ENCODE assay signal across 8 cellular contexts in the genomic region with DNA sequence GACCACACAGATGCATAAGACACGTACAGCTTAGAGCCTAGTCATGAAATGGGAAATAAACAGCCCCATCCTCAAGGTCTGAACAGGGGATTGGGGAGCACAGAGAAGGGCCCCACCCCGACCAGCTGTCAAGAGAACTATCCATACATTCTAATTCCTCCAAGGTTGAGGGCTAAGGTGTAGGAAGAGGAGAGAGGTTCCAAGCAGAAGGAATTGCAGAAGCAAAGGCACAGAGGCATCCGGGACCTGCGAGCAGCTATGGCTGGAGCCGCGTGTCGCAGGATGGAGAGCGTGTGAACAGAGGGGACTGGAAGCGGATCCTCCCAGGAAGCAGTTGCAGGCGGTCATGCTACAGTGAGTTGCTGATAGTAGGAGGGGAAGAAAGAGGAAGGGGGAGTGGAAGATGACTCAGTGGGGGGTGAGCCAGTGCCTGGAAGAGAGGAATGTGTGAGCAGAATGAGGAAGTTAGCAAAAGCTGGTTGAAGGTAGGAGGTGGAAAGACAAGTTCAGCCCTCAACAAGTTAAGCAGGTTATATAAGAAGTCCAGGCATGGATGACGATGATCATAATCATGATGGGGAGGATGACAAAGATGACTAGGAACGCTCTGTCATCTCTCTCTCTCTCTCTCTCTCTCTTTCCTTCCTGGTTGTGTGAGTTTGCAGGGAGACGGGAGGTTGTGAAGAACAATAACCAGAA.
DNase-seq lines count a peak whose midpoint lies in the region; ATAC-seq, FAIRE-seq and TF ChIP-seq lines count a peak whose summit lies in the region.

No MANE protein-coding gene starts in this region.

- H3K27ac ChIP-seq in colonic mucosa = no peak overlapping the region

- H3K9ac ChIP-seq in colonic mucosa (ENCODE audit: low read depth in 2 of 2, low read length in 2 of 2) = no peak overlapping the region

- intact Hi-C loops in colonic mucosa (cut with DNase I) = no loop called here

- no peaks in the 10 kb centered on the region for H3K4me1 ChIP-seq in colonic mucosa

- H3K4me3 ChIP-seq in bronchial epithelial cell (ENCODE audit: low read depth, low read length) (no peak overlapping the region), colonic mucosa (no peak overlapping the region)

- TF ChIP-seq CTCF in bronchial epithelial cell (IDR thresholded peaks at IDR 0.05; ENCODE audit: insufficient read depth, low read length, severe bottlenecking) (no peak), colonic mucosa (IDR thresholded peaks at IDR 0.05) (no peak)

- DNase-seq in CD1c-positive myeloid dendritic cell (ENCODE audit: extremely low spot score) (peak; percentile 75), NCI-H226 (peak; percentile 84), bronchial epithelial cell (ENCODE audit: low read depth) (peak; percentile 100), left kidney (ENCODE audit: low read depth, low spot score) (peak; percentile 95), ureter (ENCODE audit: low spot score) (peak; percentile 88), colonic mucosa (no peak)

- H3K27me3 ChIP-seq in bronchial epithelial cell (ENCODE audit: control insufficient read depth, insufficient read depth, low read length) (no peaks in the 10 kb centered on the region), colonic mucosa (no peaks in the 10 kb centered on the region)

- H3K9me3 ChIP-seq in colonic mucosa = no peaks in the 10 kb centered on the region

- peak; percentile 98 for FAIRE-seq in bronchial epithelial cell (lab: Jason Lieb, UNC)

- H3K36me3 ChIP-seq in bronchial epithelial cell (ENCODE audit: control insufficient read depth, insufficient read depth, low read length) (no peaks in the 10 kb centered on the region), colonic mucosa (no peaks in the 10 kb centered on the region)

- ATAC-seq in HG03565 (IDR thresholded peaks at IDR 0.05; ENCODE audit: unreplicated experiment) (no peak), GM18498 (IDR thresholded peaks at IDR 0.05; ENCODE audit: unreplicated experiment) (no peak)
